Comparison of ENCODE assay signal across 8 cellular contexts in the genomic region with DNA sequence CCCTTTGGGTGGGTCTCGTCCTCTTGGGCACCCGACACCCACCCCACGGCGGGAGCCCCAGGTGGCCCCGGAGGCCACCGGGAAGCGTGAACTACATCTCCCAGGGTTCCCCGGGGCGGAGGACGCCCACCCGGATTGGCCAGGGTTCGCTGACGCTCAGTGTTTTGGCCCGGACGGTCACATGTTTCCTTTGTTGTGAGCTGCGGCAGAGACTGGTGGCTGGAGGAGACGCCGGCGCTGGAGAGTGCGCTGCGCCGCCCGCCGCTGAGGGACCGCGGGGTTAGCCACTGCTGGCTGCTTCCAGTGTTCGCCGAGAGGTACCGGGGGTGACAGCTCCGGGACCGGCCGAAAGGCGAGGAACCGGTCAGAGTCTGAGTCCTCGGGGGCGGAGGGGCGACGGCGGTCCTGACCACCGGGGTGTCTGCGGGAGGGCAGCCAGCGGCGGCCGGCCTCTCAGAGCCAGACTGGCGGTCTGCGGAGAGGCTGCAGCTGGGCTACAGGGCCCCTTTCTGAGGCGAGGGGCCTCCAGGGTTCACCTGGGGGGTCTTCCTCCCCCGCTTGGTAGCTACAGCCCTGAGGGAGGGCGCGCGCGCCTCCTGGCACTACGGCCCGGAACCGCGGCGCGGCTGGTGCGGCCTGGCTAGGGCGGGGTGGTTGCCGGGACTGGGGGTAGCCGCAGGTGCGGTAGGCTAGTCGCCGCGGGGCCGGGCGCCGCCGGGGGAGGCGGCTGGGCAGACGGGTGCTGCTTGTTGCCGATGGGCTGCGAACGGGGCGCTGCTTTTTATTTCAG. TPM values are rescaled to one million over a fixed set of nuclear protein-coding genes. Genes with fewer than 3 reads are reported as not detected.
DNase-seq lines count a peak whose midpoint lies in the region; ATAC-seq and TF ChIP-seq lines count a peak whose summit lies in the region.

A gene with protein sequence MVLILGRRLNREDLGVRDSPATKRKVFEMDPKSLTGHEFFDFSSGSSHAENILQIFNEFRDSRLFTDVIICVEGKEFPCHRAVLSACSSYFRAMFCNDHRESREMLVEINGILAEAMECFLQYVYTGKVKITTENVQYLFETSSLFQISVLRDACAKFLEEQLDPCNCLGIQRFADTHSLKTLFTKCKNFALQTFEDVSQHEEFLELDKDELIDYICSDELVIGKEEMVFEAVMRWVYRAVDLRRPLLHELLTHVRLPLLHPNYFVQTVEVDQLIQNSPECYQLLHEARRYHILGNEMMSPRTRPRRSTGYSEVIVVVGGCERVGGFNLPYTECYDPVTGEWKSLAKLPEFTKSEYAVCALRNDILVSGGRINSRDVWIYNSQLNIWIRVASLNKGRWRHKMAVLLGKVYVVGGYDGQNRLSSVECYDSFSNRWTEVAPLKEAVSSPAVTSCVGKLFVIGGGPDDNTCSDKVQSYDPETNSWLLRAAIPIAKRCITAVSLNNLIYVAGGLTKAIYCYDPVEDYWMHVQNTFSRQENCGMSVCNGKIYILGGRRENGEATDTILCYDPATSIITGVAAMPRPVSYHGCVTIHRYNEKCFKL (plus strand): TSS at position 193 of the 790 bp plus-strand sequence. CDS start 14,734 bp downstream, outside the sequence.

- peaks cover 17% of the 10 kb centered on the region for H3K36me3 Mint-ChIP-seq in nephron progenitor cell (ENCODE audit: low read depth)

- H3K79me2 ChIP-seq in Loucy (ENCODE audit: insufficient read depth, low read length), result peaks cover 38% of the 10 kb centered on the region

- H3K4me1 Mint-ChIP-seq in nephron progenitor cell, result peaks cover 18% of the 10 kb centered on the region
- H3K4me1 Mint-ChIP-seq in stimulated activated naive CD8-positive, alpha-beta T cell treated with anti-CD3 and anti-CD28 coated beads, Interleukin-15, amount 100 ng/mL, for 72 hours, result peaks cover 37% of the 10 kb centered on the region

- H3K9me2 ChIP-seq in Loucy (replicated peaks; ENCODE audit: low read depth, low read length), result no peaks in the 10 kb centered on the region

- H4K20me1 ChIP-seq in Loucy (ENCODE audit: insufficient read depth, low read length, poor library complexity, severe bottlenecking), result peaks cover 20% of the 10 kb centered on the region

- TF ChIP-seq CTCF in Loucy (conservative IDR thresholded peaks at IDR 0.05; ENCODE audit: low read length) (no peak), fibroblast of the aortic adventitia (IDR thresholded peaks at IDR 0.05; ENCODE audit: insufficient read depth, low read length) (no peak), nephron progenitor cell (IDR thresholded peaks at IDR 0.05) (no peak)

- H3K9me3 ChIP-seq in Loucy (ENCODE audit: insufficient read depth, low read depth, low read length), result no peaks in the 10 kb centered on the region

- H3K4me3 ChIP-seq in H7 (ENCODE audit: insufficient read depth, low read depth, low read length), result peak within 1 kb of the TSS; percentile 94
- peak within 1 kb of the TSS; percentile 77 for H3K4me3 ChIP-seq in Loucy (ENCODE audit: low read length, poor library complexity, severe bottlenecking)
- H3K4me3 ChIP-seq in fibroblast of the aortic adventitia (ENCODE audit: low read depth, low read length), result peak within 1 kb of the TSS; percentile 86

- peak within 1 kb of the TSS; percentile 98 for H3K27ac Mint-ChIP-seq in nephron progenitor cell
- H3K27ac Mint-ChIP-seq in stimulated activated naive CD8-positive, alpha-beta T cell treated with anti-CD3 and anti-CD28 coated beads, Interleukin-15, amount 100 ng/mL, for 72 hours, result peak within 1 kb of the TSS; percentile 91 to 99

- H3K36me3 ChIP-seq in H7 (replicated peaks; ENCODE audit: control insufficient read depth, insufficient read depth, low read length) (no peaks in the 10 kb centered on the region; the same call in 1 of the 2 replicates), Loucy (ENCODE audit: insufficient read depth, low read length) (no peaks in the 10 kb centered on the region)

- TF ChIP-seq POLR2A in Raji (IDR thresholded peaks at IDR 0.05; ENCODE audit: insufficient read depth, low read depth, low read length), result peak; percentile 71

- peaks cover 23% of the 10 kb centered on the region for H3K4me1 ChIP-seq in Loucy (ENCODE audit: insufficient read depth, low read length, poor library complexity, severe bottlenecking)

- H3K27me3 Mint-ChIP-seq in nephron progenitor cell (ENCODE audit: low read depth, poor library complexity), result peaks cover 5% of the 10 kb centered on the region
- no peaks in the 10 kb centered on the region for H3K27me3 Mint-ChIP-seq in stimulated activated naive CD8-positive, alpha-beta T cell treated with anti-CD3 and anti-CD28 coated beads, Interleukin-15, amount 100 ng/mL, for 72 hours

- peak within 1 kb of the TSS; percentile 94 for H2AFZ ChIP-seq in Loucy (ENCODE audit: low read length)

- no peaks in the 10 kb centered on the region for H3F3A ChIP-seq in Loucy (ENCODE audit: low read depth)

- peak within 1 kb of the TSS; percentile 87 for H3K4me3 Mint-ChIP-seq in nephron progenitor cell
- peak within 1 kb of the TSS; percentile 91 to 97 for H3K4me3 Mint-ChIP-seq in stimulated activated naive CD8-positive, alpha-beta T cell treated with anti-CD3 and anti-CD28 coated beads, Interleukin-15, amount 100 ng/mL, for 72 hours

- H3K4me2 ChIP-seq in Loucy (ENCODE audit: low read depth, low read length, poor library complexity, severe bottlenecking), result peak within 1 kb of the TSS; percentile 79

- no peaks in the 10 kb centered on the region for H3K9me3 Mint-ChIP-seq in nephron progenitor cell
- no peaks in the 10 kb centered on the region for H3K9me3 Mint-ChIP-seq in stimulated activated naive CD8-positive, alpha-beta T cell treated with anti-CD3 and anti-CD28 coated beads, Interleukin-15, amount 100 ng/mL, for 72 hours

- ATAC-seq in stimulated activated naive CD8-positive, alpha-beta T cell treated with anti-CD3 and anti-CD28 coated beads, Interleukin-15, amount 100 ng/mL, for 72 hours, result peak; percentile 85

- no peaks in the 10 kb centered on the region for H3K27me3 ChIP-seq in H7 (ENCODE audit: control insufficient read depth, insufficient read depth, low read length)
- no peaks in the 10 kb centered on the region for H3K27me3 ChIP-seq in Loucy (ENCODE audit: insufficient read depth, low read length, poor library complexity, severe bottlenecking)

- peak; percentile 96 for DNase-seq in ELF-1 (ENCODE audit: low read depth, low spot score)
- peak; percentile 94 for DNase-seq in H7
- DNase-seq in activated effector memory CD4-positive, alpha-beta T cell treated with anti-CD3 and anti-CD28 coated beads, Interleukin-2, amount 50 U/mL, for 16 hours, result peak; percentile 97
- DNase-seq in fibroblast of the aortic adventitia (ENCODE audit: low read depth), result peak; percentile 91
- DNase-seq in nephron progenitor cell, result peak; percentile 89
- peak; percentile 90 to 93 for DNase-seq in stimulated activated naive CD8-positive, alpha-beta T cell treated with anti-CD3 and anti-CD28 coated beads, Interleukin-15, amount 100 ng/mL, for 72 hours

- H3K9ac ChIP-seq in Loucy (ENCODE audit: low read depth, low read length, poor library complexity, severe bottlenecking), result peak within 1 kb of the TSS; percentile 79

RNA-seq across cellular contexts. Expression of the gene that starts here (rescaled TPM):
- 27.9 and 48.7 TPM in 2 replicates for total RNA-seq in H7 (2014; rRNA removed; shearing (Covaris generic))
- 56.0 and 92.1 TPM in 2 replicates for total RNA-seq in fibroblast of the aortic adventitia (ENCODE audit: low replicate concordance)

Comparison
In these comparisons a context has a peak if more than half of its experiments do, and no peak if none do; other contexts are left out.
1. Peak in every context shown above with its lines: DNase-seq, ATAC-seq and H3K4me3 ChIP-seq.